8 cellular contexts compared by ENCODE assay signal in genomic region chr7:3302681-3303320, GRCh38. TPM values are rescaled to one million over a fixed set of nuclear protein-coding genes. Genes with fewer than 3 reads are reported as not detected.
A peak's percentile ranks its signal among the peaks of the same experiment; 100 is the strongest.
DNase-seq lines count a peak whose midpoint lies in the region; ATAC-seq, FAIRE-seq and TF ChIP-seq lines count a peak whose summit lies in the region.

No MANE protein-coding gene starts in this region.

- H3K18ac ChIP-seq in IMR-90 (ENCODE audit: low read depth, low read length) (no peak overlapping the region), H1 (ENCODE audit: extremely low read depth, low read length) (no peak overlapping the region)

- no peak overlapping the region for H3K4ac ChIP-seq in IMR-90 (ENCODE audit: low read depth, low read length)
- no peak overlapping the region for H3K4ac ChIP-seq in H1 (replicated peaks; ENCODE audit: insufficient read length, low read depth, low read length)

- WGBS in IMR-90 (ENCODE audit: extremely low coverage in 2 of 2, insufficient read length in 1 of 2), 2 experiments = no CpG with 5 or more reads among the region's 7 CpGs
- WGBS in H1 (ENCODE audit: extremely low coverage in 1 of 2, insufficient coverage in 1 of 2, insufficient read length in 1 of 2, insufficient replicate concordance in 2 of 2, low coverage in 1 of 2, low lambda C conversion rate in 2 of 2, missing lambda C conversion rate in 1 of 2), 2 experiments = 64% methylated on average over 7 of the region's 7 CpGs; no CpG with 5 or more reads in 1 of the 2 experiments

- H2BK20ac ChIP-seq in IMR-90 (ENCODE audit: low read depth, low read length) (no peak overlapping the region), H1 (ENCODE audit: low read length) (no peak overlapping the region)

- no peak for ATAC-seq in IMR-90 (ENCODE audit: low read depth)
- ATAC-seq in mucosa of descending colon = no peak

- H3K4me2 ChIP-seq in BLaER1 (peak overlapping the region; percentile 99; the same call in 1 of the 2 replicates), IMR-90 (ENCODE audit: low read depth, low read length) (peak overlapping the region; percentile 69; the same call in 1 of the 2 replicates), H1 (ENCODE audit: insufficient read depth in 1 of 2, low read depth in 2 of 2, low read length in 2 of 2) (peak overlapping the region; percentile 73 to 90)

- in situ Hi-C loops in IMR-90 (cut with MboI; ENCODE audit: low sequenced_read_pairs) = no loop called here

- dilution Hi-C loops in IMR-90 (cut with HindIII; ENCODE audit: low sequenced_read_pairs, unreplicated experiment) = no loop called here

- H2BK5ac ChIP-seq in IMR-90 (ENCODE audit: low read depth, low read length, poor library complexity, severe bottlenecking) = no peak overlapping the region
- H2BK5ac ChIP-seq in H1 (ENCODE audit: low read depth, low read length) = no peak overlapping the region

- no peak overlapping the region for H2BK15ac ChIP-seq in IMR-90 (ENCODE audit: low read depth, low read length)
- no peak overlapping the region for H2BK15ac ChIP-seq in H1 (ENCODE audit: low read length)

- TF ChIP-seq CTCF in IMR-90 (conservative IDR thresholded peaks at IDR 0.05; ENCODE audit: low read depth, low read length) (no peak), H1 (IDR thresholded peaks at IDR 0.05; ENCODE audit: control extremely low read depth in 1 of 3, insufficient read depth in 1 of 3, low read depth in 1 of 3, low read length in 3 of 3) (no peak), mucosa of descending colon (IDR thresholded peaks at IDR 0.05) (no peak)

- no peak overlapping the region for H3K4me3 ChIP-seq in BLaER1
- H3K4me3 ChIP-seq in IMR-90 (ENCODE audit: insufficient read depth, low read depth, low read length) = peak overlapping the region; percentile 15; the same call in 1 of the 2 replicates
- peak overlapping the region; percentile 53 to 85 (median 62); a peak in 7 of 8 replicates for H3K4me3 ChIP-seq in H1 (ENCODE audit: extremely low read depth in 1 of 4, insufficient read depth in 2 of 4, low read depth in 3 of 4, low read length in 4 of 4)
- H3K4me3 ChIP-seq in neuron (ENCODE audit: low read length) = peak overlapping the region; percentile 66
- H3K4me3 ChIP-seq in mucosa of descending colon = no peak overlapping the region

- no peak overlapping the region for H2AK9ac ChIP-seq in IMR-90 (replicated peaks; ENCODE audit: low read depth, low read length, poor library complexity)

- H4K91ac ChIP-seq in IMR-90 (ENCODE audit: insufficient read depth, low read depth, low read length) (no peak overlapping the region), H1 (replicated peaks; ENCODE audit: insufficient read length, low read length) (no peak overlapping the region)

- POLR2A ChIA-PET in IMR-90 (lab: Charles Lee; ENCODE audit: unreplicated experiment) = interaction anchor here (0.7 kb wide), 1 partner anchor 346 kb away, joined by 3 read pairs; no protein-coding TSS in a partner anchor
- POLR2A ChIA-PET in H1 (lab: Charles Lee; ENCODE audit: partially characterized antibody) = no interaction called here

- no TSS peak for BruUV-seq in IMR-90 (replicated peaks; lab: Mats Ljungman, UMichigan)

- H3K27me3 ChIP-seq in BLaER1 (peaks cover 26% of the 10 kb centered on the region), IMR-90 (ENCODE audit: control insufficient read depth, insufficient read depth, low read length) (peaks cover 14% of the 10 kb centered on the region), H1 (replicated peaks in 1 of 4; ENCODE audit: control insufficient read depth in 3 of 4, extremely low read depth in 1 of 4, insufficient read depth in 3 of 4, low read length in 3 of 4) (peaks cover 0 to 9% (median 0%) of the 10 kb centered on the region in 4 experiments; a peak in 3 of 7 replicates), neuron (ENCODE audit: insufficient read depth, low read length) (no peaks in the 10 kb centered on the region)

- H4K5ac ChIP-seq in IMR-90 (ENCODE audit: low read depth, low read length) = no peak overlapping the region
- no peak overlapping the region for H4K5ac ChIP-seq in H1 (ENCODE audit: insufficient read length, low read depth, low read length)

- H3K56ac ChIP-seq in IMR-90 (ENCODE audit: extremely low read depth, insufficient read depth, low read length) (no peak overlapping the region), H1 (replicated peaks; ENCODE audit: insufficient read length, low read depth, low read length) (no peak overlapping the region)

- H3K79me2 ChIP-seq in H1 (ENCODE audit: control insufficient read depth in 1 of 2, insufficient read depth in 2 of 2, low read length in 2 of 2) = peaks cover 0 to 24% of the 10 kb centered on the region in 2 experiments; a peak in 2 of 4 replicates

- no peak overlapping the region for H3K9ac ChIP-seq in BLaER1
- no peak overlapping the region for H3K9ac ChIP-seq in IMR-90 (ENCODE audit: low read depth, low read length)
- H3K9ac ChIP-seq in H1 (replicated peaks in 1 of 4; ENCODE audit: extremely low read depth in 1 of 4, low read depth in 3 of 4, low read length in 3 of 4) = no peak overlapping the region

- H3K9me3 ChIP-seq in BLaER1 (no peaks in the 10 kb centered on the region), IMR-90 (ENCODE audit: control insufficient read depth, insufficient read depth, low read length) (no peaks in the 10 kb centered on the region), H1 (ENCODE audit: insufficient read depth in 2 of 2, low read depth in 1 of 2, low read length in 1 of 2) (no peaks in the 10 kb centered on the region), neuron (ENCODE audit: low read length) (no peaks in the 10 kb centered on the region), mucosa of descending colon (no peaks in the 10 kb centered on the region)

- no peak overlapping the region for H2BK12ac ChIP-seq in H1 (ENCODE audit: low read depth, low read length)

- H3K36me3 ChIP-seq in BLaER1 (no peaks in the 10 kb centered on the region), IMR-90 (ENCODE audit: control insufficient read depth, insufficient read depth, low read length) (no peaks in the 10 kb centered on the region), H1 (ENCODE audit: control insufficient read depth in 2 of 4, insufficient read depth in 4 of 4, low read length in 3 of 4) (no peaks in the 10 kb centered on the region), neuron (ENCODE audit: insufficient read depth, low read length) (no peaks in the 10 kb centered on the region), mucosa of descending colon (ENCODE audit: low read depth) (no peaks in the 10 kb centered on the region)

- DNase-seq in IMR-90 (no peak), H1 (ENCODE audit: low read depth in 1 of 2, low spot score in 2 of 2) (no peak), NCI-H510A (lab: John Stamatoyannopoulos, UW) (no peak), DMS53 treated with DMSO at 0.1 percent for 48 hours (lab: John Stamatoyannopoulos, UW; ENCODE audit: unreplicated experiment) (no peak), cortex of kidney (lab: John Stamatoyannopoulos, UW) (no peak), mucosa of descending colon (no peak)

- TF ChIP-seq POLR2A in IMR-90 (IDR thresholded peaks at IDR 0.05; ENCODE audit: low read depth, low read length) (no peak), H1 (IDR thresholded peaks at IDR 0.05; ENCODE audit: control extremely low read depth in 1 of 2, low read depth in 2 of 2, low read length in 2 of 2) (no peak)

- CTCF ChIA-PET in IMR-90 (lab: Yijun Ruan, JAX) (no interaction called here), H1 (lab: Charles Lee; ENCODE audit: partially characterized antibody) (interaction anchor here (0.7 to 2.7 kb wide), 12 partner anchors 10 to 107 kb away, joined by 3 to 10 read pairs (median 4); no protein-coding TSS in a partner anchor)

- TF ChIP-seq EP300 in H1 (IDR thresholded peaks at IDR 0.05; ENCODE audit: borderline replicate concordance in 1 of 2, low read depth in 2 of 2, low read length in 2 of 2) = no peak

- H3K23me2 ChIP-seq in H1 (ENCODE audit: low read depth, low read length) = peaks cover 11% of the 10 kb centered on the region

- H4K8ac ChIP-seq in IMR-90 (ENCODE audit: low read depth in 2 of 2, low read length in 2 of 2) (no peak overlapping the region), H1 (ENCODE audit: extremely low read depth, insufficient read depth, low read length) (no peak overlapping the region)

- FAIRE-seq in H1 (lab: Jason Lieb, UNC) = no peak

- 0 out of 2 replicates have a peak, but pooled peaks cover 5% of the 10 kb centered on the region for H4K20me1 ChIP-seq in BLaER1
- no peaks in the 10 kb centered on the region for H4K20me1 ChIP-seq in IMR-90 (ENCODE audit: insufficient read depth, low read length)
- no peaks in the 10 kb centered on the region for H4K20me1 ChIP-seq in H1 (replicated peaks in 1 of 2; ENCODE audit: control insufficient read depth in 1 of 2, insufficient read depth in 2 of 2, low read length in 2 of 2)

- H3K23ac ChIP-seq in IMR-90 (ENCODE audit: low read depth, low read length) = no peak overlapping the region
- H3K23ac ChIP-seq in H1 (ENCODE audit: insufficient read length) = no peak overlapping the region

- H3K9me1 ChIP-seq in IMR-90 (ENCODE audit: insufficient read depth, low read length) = no peaks in the 10 kb centered on the region

- H3K14ac ChIP-seq in IMR-90 (replicated peaks; ENCODE audit: low read depth, low read length) (no peak overlapping the region), H1 (ENCODE audit: insufficient read length) (no peak overlapping the region)

- H2AK5ac ChIP-seq in IMR-90 (ENCODE audit: low read depth, low read length) = no peak overlapping the region
- H2AK5ac ChIP-seq in H1 (ENCODE audit: low read depth, low read length) = no peak overlapping the region

- no peak overlapping the region for H2AFZ ChIP-seq in IMR-90 (replicated peaks; ENCODE audit: low read length, poor library complexity)
- H2AFZ ChIP-seq in H1 (ENCODE audit: low read length) = no peak overlapping the region
- H2AFZ ChIP-seq in neuron (ENCODE audit: low read depth, low read length) = peak overlapping the region; percentile 31

- intact Hi-C loops in IMR-90 (cut with micrococcal nuclease) = loop anchor here (1.0 to 10.0 kb wide), 4 partner anchors 132 to 1328 kb away; no protein-coding TSS in a partner anchor
- intact Hi-C loops in mucosa of descending colon (cut with DNase I, micrococcal nuclease) = no loop called here

- peaks cover 6% of the 10 kb centered on the region for H3K4me1 ChIP-seq in BLaER1
- H3K4me1 ChIP-seq in IMR-90 (ENCODE audit: control insufficient read depth, insufficient read depth, low read length) = no peaks in the 10 kb centered on the region; the same call in 1 of the 2 replicates
- peaks cover 2 to 8% (median 5%) of the 10 kb centered on the region in 4 experiments; a peak in 6 of 7 replicates for H3K4me1 ChIP-seq in H1 (replicated peaks in 1 of 4; ENCODE audit: control insufficient read depth in 3 of 4, insufficient read depth in 4 of 4, low read length in 3 of 4)
- peaks cover 3% of the 10 kb centered on the region for H3K4me1 ChIP-seq in neuron (ENCODE audit: insufficient read depth, low read length)
- peaks cover 10% of the 10 kb centered on the region for H3K4me1 ChIP-seq in mucosa of descending colon (ENCODE audit: low read depth)

- H3K27ac ChIP-seq in BLaER1 (no peak overlapping the region), IMR-90 (ENCODE audit: insufficient read depth, low read length) (no peak overlapping the region), H1 (ENCODE audit: low read depth, low read length) (no peak overlapping the region)

- TF ChIP-seq RAD21 in IMR-90 (IDR thresholded peaks at IDR 0.05; ENCODE audit: low read length) (no peak), H1 (IDR thresholded peaks at IDR 0.05 in 1 of 2, conservative IDR thresholded peaks at IDR 0.05 in 1 of 2; ENCODE audit: low read depth in 2 of 2, low read length in 2 of 2) (no peak)

- H3K79me1 ChIP-seq in IMR-90 (ENCODE audit: low read depth in 1 of 2, low read length in 2 of 2) (no peaks in the 10 kb centered on the region), H1 (ENCODE audit: low read depth, low read length) (no peaks in the 10 kb centered on the region)

- H2BK120ac ChIP-seq in IMR-90 (ENCODE audit: low read depth, low read length) = no peak overlapping the region
- no peak overlapping the region for H2BK120ac ChIP-seq in H1 (replicated peaks; ENCODE audit: low read depth, low read length)

RNA-seq across cellular contexts. Expression of gene SDK1, which starts 1.7 kb away (rescaled TPM):
- total RNA-seq in IMR-90 (2012; rRNA removed) = 1.1 and 1.6 TPM in 2 replicates
- 1.3 and 1.5 TPM in 2 replicates for polyA plus RNA-seq in IMR-90 (2012; rRNA removed)
- polyA plus RNA-seq in IMR-90 (2012; cell fraction: cytosol; rRNA removed) = 1.0 and 1.4 TPM in 2 replicates
- polyA plus RNA-seq in IMR-90 (2012; cell fraction: nucleus; rRNA removed; ENCODE audit: low replicate concordance) = 3.7 and 4.4 TPM in 2 replicates
- total RNA-seq in H1 (2021; fragmentation: NEBNext Ultra II Directional; extraction: Animal tissue kit (Norgen Biotek cat#: 25700)) = 7.2 and 7.3 TPM in 2 replicates
- polyA plus RNA-seq in H1 (2011; rRNA removed) = 3.3 and 4.7 TPM in 2 replicates
- 2.7 TPM for polyA plus RNA-seq in H1 (2011; cell fraction: cytosol; rRNA removed)
- polyA plus RNA-seq in H1 (2011; cell fraction: nucleus; rRNA removed) = 10.6 TPM
- 3.6 to 7.4 TPM (median 6.1 TPM) in 4 replicates for polyA plus RNA-seq in H1 (2012, experiment 1 of 2)
- 2.8 TPM for polyA plus RNA-seq in H1 (2012, experiment 2 of 2)
- polyA plus RNA-seq in H1 (2013, experiment 1 of 2) = 7.2 TPM
- 5.9 TPM for polyA plus RNA-seq in H1 (2013, experiment 2 of 2)
- polyA minus RNA-seq in H1 (2011; rRNA and poly(A)+ RNA removed) = 10.0 and 10.6 TPM in 2 replicates
- 8.9 TPM for polyA minus RNA-seq in H1 (2011; cell fraction: cytosol; rRNA and poly(A)+ RNA removed)
- 21.6 TPM for polyA minus RNA-seq in H1 (2011; cell fraction: nucleus; rRNA and poly(A)+ RNA removed)
- total RNA-seq in mucosa of descending colon = 10 to 100 TPM in 1 of 3 donors, 1 to 10 TPM in 2; 2.7 to 20.2 (median 4.2) TPM

Comparison
In these comparisons a context has a peak if more than half of its experiments do, and no peak if none do; other contexts are left out.
1. H3K4me3 ChIP-seq: peak in IMR-90 (single experiment), H1 (4 of 4) and neuron (single experiment); none in BLaER1 (single experiment) and mucosa of descending colon (single experiment).
2. Peak in every context shown above with its lines, with median percentiles within 50 percentile points of each other: H3K4me2 ChIP-seq.